ENCODE assay signal across 20 cellular contexts in the genomic region with DNA sequence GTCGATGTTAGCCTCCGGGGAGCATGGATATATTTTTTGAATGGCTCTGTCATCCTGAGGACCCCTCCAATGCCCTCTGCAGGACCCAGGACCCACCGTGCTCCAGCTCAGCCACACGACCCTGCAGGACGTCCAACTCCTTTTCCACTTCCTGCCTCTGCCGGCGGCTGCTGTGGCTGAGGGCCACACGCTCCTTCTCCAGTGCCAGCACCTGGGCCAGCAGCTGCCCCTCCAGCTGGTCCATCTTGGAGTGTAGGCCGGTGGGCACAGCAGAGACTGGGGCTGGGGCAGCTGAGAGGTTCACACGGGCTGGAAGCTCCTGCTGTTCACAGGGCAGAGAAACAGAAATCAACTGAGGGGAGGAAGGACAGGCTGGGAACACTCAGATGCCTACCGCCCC. TPM values are rescaled to one million over a fixed set of nuclear protein-coding genes. Genes with fewer than 3 reads are reported as not detected.
DNase-seq lines count a peak whose midpoint lies in the region; ATAC-seq, FAIRE-seq and TF ChIP-seq lines count a peak whose summit lies in the region.
"Had no signal": no experiment of that assay in that cellular context is flagged by ENCODE, and none has a peak within 500 bp of the region (broad histone marks: within the 10 kb centered on the region; RNA-seq: fewer than 3 reads in every experiment).

No MANE protein-coding gene starts in this region.

- intact Hi-C loops in kidney (cut with DNase I) (no loop called here), natural killer cell (cut with micrococcal nuclease) (no loop called here)

- no peaks in the 10 kb centered on the region for H3K27me3 Mint-ChIP-seq in natural killer cell (ENCODE audit: low read depth in 2 of 2)
- H3K27me3 Mint-ChIP-seq: CD4-positive, alpha-beta memory T cell had no signal

- H3K9me3 Mint-ChIP-seq in natural killer cell, result no peaks in the 10 kb centered on the region
- H3K9me3 Mint-ChIP-seq: HFFc6 had no signal

- DNase-seq in NCI-H1092 treated with DMSO at 0.1 percent for 48 hours (lab: John Stamatoyannopoulos, UW) (peak; percentile 20), NCI-H1092 (lab: John Stamatoyannopoulos, UW) (no peak), NCI-H524 (lab: John Stamatoyannopoulos, UW) (peak; percentile 78 to 91), kidney (peak; percentile 40), urothelium cell line (ENCODE audit: low spot score) (no peak), natural killer cell (no peak), midbrain (lab: John Stamatoyannopoulos, UW) (no peak), omental fat pad (ENCODE audit: low spot score) (no peak)
- DNase-seq: 8988T; ACHN; CD4-positive, alpha-beta memory T cell; DMS53; GF-D8; HCEC 1CT; HFFc6 had no signal

- no peaks in the 10 kb centered on the region for H3K4me1 Mint-ChIP-seq in natural killer cell
- H3K4me1 Mint-ChIP-seq: B cell had no signal

- H3K36me3 ChIP-seq in kidney (ENCODE audit: control insufficient read depth in 1 of 2, insufficient read depth in 2 of 2, low read length in 2 of 2), result no peaks in the 10 kb centered on the region

- H3K27ac Mint-ChIP-seq in natural killer cell, result no peak overlapping the region
- H3K27ac Mint-ChIP-seq: B cell; CD4-positive, alpha-beta memory T cell; HFFc6 had no signal

- H3K9ac ChIP-seq in kidney (ENCODE audit: low read length in 2 of 2), result no peak overlapping the region

- H3K4me3 Mint-ChIP-seq in natural killer cell, result no peak overlapping the region
- H3K4me3 Mint-ChIP-seq: B cell; CD4-positive, alpha-beta memory T cell; HFFc6 had no signal

- no peak overlapping the region for H3K4me3 ChIP-seq in kidney (ENCODE audit: low read length in 2 of 2)

- H3K4me1 ChIP-seq in kidney (ENCODE audit: control insufficient read depth in 1 of 2, insufficient read depth in 1 of 2, low read depth in 1 of 2, low read length in 2 of 2), result no peaks in the 10 kb centered on the region

- no peaks in the 10 kb centered on the region for H3K36me3 Mint-ChIP-seq in natural killer cell

- ATAC-seq in natural killer cell (no peak), omental fat pad (ENCODE audit: low FRiP score) (no peak)

- FAIRE-seq in kidney (lab: Jason Lieb, UNC) (no peak), urothelium cell line (lab: Jason Lieb, UNC) (peak; percentile 9)
- FAIRE-seq: D721Med, GM19239 had no signal

- H3K27ac ChIP-seq in kidney (ENCODE audit: low read depth in 2 of 2, low read length in 2 of 2), result no peak overlapping the region
- H3K27ac ChIP-seq: C4-2B, HL-60 had no signal

- TF ChIP-seq CTCF in kidney (IDR thresholded peaks at IDR 0.05; ENCODE audit: borderline replicate concordance, extremely low read depth, insufficient read depth) (no peak), natural killer cell (IDR thresholded peaks at IDR 0.05) (no peak), omental fat pad (IDR thresholded peaks at IDR 0.05) (no peak)

- H3K9me3 ChIP-seq in kidney (ENCODE audit: control insufficient read depth in 1 of 2, low read length in 2 of 2), result peaks cover 0 to 7% of the 10 kb centered on the region in 2 donors

RNA-seq across cellular contexts. Expression of gene NPTXR, which starts 15.6 kb away (rescaled TPM):
- 12.5 TPM for total RNA-seq in kidney
- polyA plus RNA-seq in kidney (ENCODE audit: insufficient read depth, low read depth, low replicate concordance), result 1.1 TPM
- 1 to 10 TPM; 4.8 to 8.2 (median 6.1) TPM for total RNA-seq in natural killer cell
- 1 to 10 TPM; 2.4 to 3.8 (median 3.0) TPM for total RNA-seq in omental fat pad

RNA-seq across cellular contexts. Expression of gene DNAL4, which starts 34.2 kb away (rescaled TPM):
- total RNA-seq in kidney (26.5 TPM), natural killer cell (1 to 10 TPM; 5.4 to 9.8 (median 6.2) TPM), omental fat pad (10 to 100 TPM in 2 of 4 donors, 1 to 10 TPM in 2; 6.7 to 12.8 (median 9.4) TPM)
- polyA plus RNA-seq in kidney (ENCODE audit: insufficient read depth, low read depth, low replicate concordance), result 39.7 TPM

RNA-seq across cellular contexts. Expression of gene CBX6, which starts 43.8 kb away (rescaled TPM):
- total RNA-seq in kidney (113 TPM), natural killer cell (10 to 100 TPM; 68.0 to 81.5 (median 75.7) TPM), omental fat pad (10 to 100 TPM; 27.4 to 59.6 (median 34.9) TPM)
- polyA plus RNA-seq in kidney (ENCODE audit: insufficient read depth, low read depth, low replicate concordance), result 24.9 TPM

Comparison
In these comparisons a context has a peak if more than half of its experiments do, and no peak if none do; other contexts are left out.
1. DNase-seq: peak in NCI-H1092 treated with DMSO at 0.1 percent for 48 hours (single experiment), NCI-H524 (2 of 2) and kidney (single experiment); none in NCI-H1092 (single experiment), urothelium cell line (single experiment), natural killer cell (single experiment), midbrain (single experiment) and omental fat pad (single experiment).